In the genomic region with DNA sequence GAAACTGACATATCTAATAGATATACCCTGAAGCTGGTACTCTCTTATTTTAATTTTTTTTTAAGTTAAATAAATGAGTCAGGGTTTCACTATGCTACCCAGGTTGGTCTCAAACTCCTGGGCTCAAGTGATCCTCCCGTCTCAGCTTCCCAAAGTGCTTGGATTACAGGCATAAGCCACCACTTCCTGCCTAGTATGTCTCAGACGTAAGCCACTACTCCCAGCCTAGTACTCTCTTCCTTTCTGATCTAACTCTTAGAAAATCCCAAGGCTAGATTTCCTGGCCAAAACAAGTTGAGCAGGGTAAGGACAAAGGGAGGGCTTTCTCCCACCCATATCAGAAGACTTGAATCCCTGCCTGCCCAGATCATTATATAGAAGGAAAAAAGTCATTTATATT, we compare ENCODE assay signal across 1 cellular context.
TF ChIP-seq lines count a peak whose summit lies in the region.

No MANE protein-coding gene starts in this region.

TF ChIP-seq in IMR-90, 13 proteins besides CTCF, POLR2A, EP300 and RAD21:
- TF ChIP-seq, protein P1, sequence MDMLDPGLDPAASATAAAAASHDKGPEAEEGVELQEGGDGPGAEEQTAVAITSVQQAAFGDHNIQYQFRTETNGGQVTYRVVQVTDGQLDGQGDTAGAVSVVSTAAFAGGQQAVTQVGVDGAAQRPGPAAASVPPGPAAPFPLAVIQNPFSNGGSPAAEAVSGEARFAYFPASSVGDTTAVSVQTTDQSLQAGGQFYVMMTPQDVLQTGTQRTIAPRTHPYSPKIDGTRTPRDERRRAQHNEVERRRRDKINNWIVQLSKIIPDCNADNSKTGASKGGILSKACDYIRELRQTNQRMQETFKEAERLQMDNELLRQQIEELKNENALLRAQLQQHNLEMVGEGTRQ (IDR thresholded peaks at IDR 0.05; ENCODE audit: low read depth, low read length) = no peak
- no peak for TF ChIP-seq CEBPB (IDR thresholded peaks at IDR 0.05; ENCODE audit: low read depth, low read length)
